Comparison of ENCODE assay signal across 1 cellular context in genomic region chr16:17029602-17030350, GRCh38.
TF ChIP-seq lines count a peak whose summit lies in the region.

No MANE protein-coding gene starts in this region.

TF ChIP-seq in K562, 482 proteins besides CTCF, POLR2A, EP300 and RAD21 (continued from another document):
- TF ChIP-seq RBM25 (IDR thresholded peaks at IDR 0.05; ENCODE audit: low read depth, low read length, severe bottlenecking) (peak; percentile 87), KDM1A (IDR thresholded peaks at IDR 0.05) (peak in 1 of 2 experiments; percentile 40; a peak in 1 of 4 replicates), ZNF12 (CRISPR knock-in tag; IDR thresholded peaks at IDR 0.05) (peak; percentile 95), ID3 (CRISPR knock-in tag; IDR thresholded peaks at IDR 0.05) (no peak), ID3 (tag; IDR thresholded peaks at IDR 0.05) (no peak), PBX2 (CRISPR knock-in tag; IDR thresholded peaks at IDR 0.05; ENCODE audit: low read depth) (no peak), PBX2 (tag; conservative IDR thresholded peaks at IDR 0.05; ENCODE audit: low read depth) (no peak), ZBTB8A (IDR thresholded peaks at IDR 0.05; ENCODE audit: partially characterized antibody) (no peak), ZNF436 (CRISPR knock-in tag; IDR thresholded peaks at IDR 0.05) (no peak), POLR3G (IDR thresholded peaks at IDR 0.05; ENCODE audit: extremely low read depth, insufficient read length, insufficient replicate concordance) (no peak)
TF ChIP-seq in K562: peak in this region for 10.
